ENCODE assay signal across 23 cellular contexts in genomic region chr18:25326231-25327042, GRCh38. TPM values are rescaled to one million over a fixed set of nuclear protein-coding genes. Genes with fewer than 3 reads are reported as not detected.
A peak's percentile ranks its signal among the peaks of the same experiment; 100 is the strongest.
DNase-seq lines count a peak whose midpoint lies in the region; ATAC-seq and TF ChIP-seq lines count a peak whose summit lies in the region.
"Had no signal": no experiment of that assay in that cellular context is flagged by ENCODE, and none has a peak within 500 bp of the region (broad histone marks: within the 10 kb centered on the region; RNA-seq: fewer than 3 reads in every experiment).

No MANE protein-coding gene starts in this region.

- H3K27ac ChIP-seq in dorsolateral prefrontal cortex, result no peak overlapping the region
- H3K27ac ChIP-seq: foreskin keratinocyte, thyroid gland had no signal

- ATAC-seq in GM18520 (IDR thresholded peaks at IDR 0.05; ENCODE audit: unreplicated experiment), result no peak
- ATAC-seq: activated CD8-positive, alpha-beta T cell treated with anti-CD3 and anti-CD28 coated beads for 36 hours; activated naive CD4-positive, alpha-beta T cell treated with anti-CD3 and anti-CD28 coated beads, Interleukin-2, amount 50 U/mL, for 72 hours; foreskin keratinocyte; HepG2; stimulated activated memory B cell treated with anti-CD40 and anti-IgM and Interleukin-4, amounts not matched to agents 10 μg/mL and 1 μg/mL and 100 μg/mL, for 72 hours had no signal

- peak overlapping the region; percentile 6 for H3K27ac Mint-ChIP-seq in osteocyte (ENCODE audit: unreplicated experiment)
- H3K27ac Mint-ChIP-seq: activated CD8-positive, alpha-beta T cell treated with anti-CD3 and anti-CD28 coated beads for 36 hours; activated naive CD4-positive, alpha-beta T cell treated with anti-CD3 and anti-CD28 coated beads, Interleukin-2, amount 50 U/mL, for 72 hours; stimulated activated memory B cell treated with anti-CD40 and anti-IgM and Interleukin-4, amounts not matched to agents 10 μg/mL and 1 μg/mL and 100 μg/mL, for 72 hours had no signal

- intact Hi-C loops in dorsolateral prefrontal cortex (cut with DNase I), result no loop called here

- peak; percentile 24 for DNase-seq in AG20443 (ENCODE audit: low spot score)
- peak; percentile 83 for DNase-seq in NOMO-1 treated with DMSO at 0.1 percent for 48 hours (lab: John Stamatoyannopoulos, UW; ENCODE audit: unreplicated experiment)
- peak; percentile 47 for DNase-seq in fibroblast of mammary gland (ENCODE audit: low read depth)
- no peak for DNase-seq in osteocyte (ENCODE audit: extremely low spot score, unreplicated experiment)
- no peak for DNase-seq in dorsolateral prefrontal cortex
- DNase-seq in epidermal melanocyte (ENCODE audit: insufficient read length, low spot score), result no peak
- DNase-seq in iPS-NIHi7 (ENCODE audit: extremely low spot score), result no peak
- DNase-seq: activated CD8-positive, alpha-beta T cell treated with anti-CD3 and anti-CD28 coated beads for 36 hours; activated T-cell treated with anti-CD3 and anti-CD28 coated beads, Interleukin-2, amount 50 U/mL, for 48 hours; DND-41; effector CD4-positive, alpha-beta T cell; foreskin keratinocyte; MM.1S; NCI-H2029 treated with DMSO at 0.1 percent for 48 hours; SHP77; stimulated activated CD4-positive, alpha-beta T cell treated with anti-CD3 and anti-CD28 coated beads, Interleukin-15, amount 100 ng/mL, for 24 hours; thyroid gland had no signal

- H3K4me3 Mint-ChIP-seq in osteocyte (ENCODE audit: unreplicated experiment), result no peak overlapping the region
- H3K4me3 Mint-ChIP-seq: activated CD8-positive, alpha-beta T cell treated with anti-CD3 and anti-CD28 coated beads for 36 hours; stimulated activated memory B cell treated with anti-CD40 and anti-IgM and Interleukin-4, amounts not matched to agents 10 μg/mL and 1 μg/mL and 100 μg/mL, for 72 hours had no signal

- no peaks in the 10 kb centered on the region for H3K27me3 Mint-ChIP-seq in osteocyte (ENCODE audit: unreplicated experiment)

- H3K4me3 ChIP-seq in fibroblast of mammary gland (ENCODE audit: control insufficient read depth, low read depth, low read length) (no peak overlapping the region), dorsolateral prefrontal cortex (no peak overlapping the region)
- H3K4me3 ChIP-seq: thyroid gland had no signal

- no peaks in the 10 kb centered on the region for H3K27me3 ChIP-seq in dorsolateral prefrontal cortex
- H3K27me3 ChIP-seq: foreskin keratinocyte, thyroid gland had no signal

- peaks cover 14% of the 10 kb centered on the region for H3K36me3 Mint-ChIP-seq in osteocyte (ENCODE audit: unreplicated experiment)
- H3K36me3 Mint-ChIP-seq: activated naive CD4-positive, alpha-beta T cell treated with anti-CD3 and anti-CD28 coated beads, Interleukin-2, amount 50 U/mL, for 72 hours; stimulated activated memory B cell treated with anti-CD40 and anti-IgM and Interleukin-4, amounts not matched to agents 10 μg/mL and 1 μg/mL and 100 μg/mL, for 72 hours had no signal

- no peaks in the 10 kb centered on the region for H3K9me3 Mint-ChIP-seq in osteocyte (ENCODE audit: unreplicated experiment)
- H3K9me3 Mint-ChIP-seq: activated CD8-positive, alpha-beta T cell treated with anti-CD3 and anti-CD28 coated beads for 36 hours had no signal

- H3K4me1 Mint-ChIP-seq in osteocyte (ENCODE audit: unreplicated experiment), result peaks cover 41% of the 10 kb centered on the region
- H3K4me1 Mint-ChIP-seq: stimulated activated memory B cell treated with anti-CD40 and anti-IgM and Interleukin-4, amounts not matched to agents 10 μg/mL and 1 μg/mL and 100 μg/mL, for 72 hours had no signal

- TF ChIP-seq CTCF in fibroblast of mammary gland (conservative IDR thresholded peaks at IDR 0.05; ENCODE audit: control insufficient read depth, insufficient read depth, low read depth, low read length), result no peak
- no peak for TF ChIP-seq CTCF in osteocyte (IDR thresholded peaks at IDR 0.05)
- TF ChIP-seq CTCF in dorsolateral prefrontal cortex (IDR thresholded peaks at IDR 0.05 in 54 of 56, conservative IDR thresholded peaks at IDR 0.05 in 2 of 56; ENCODE audit: low read depth in 1 of 56, partially characterized antibody in 56 of 56), result no peak

RNA-seq across cellular contexts. Expression of gene ZNF521, which starts 25.5 kb away (rescaled TPM):
- total RNA-seq in osteocyte (52.2 and 57.1 TPM in 2 replicates), dorsolateral prefrontal cortex (10 to 100 TPM; 12.9 to 41.3 (median 22.3) TPM)
- total RNA-seq: activated CD8-positive, alpha-beta T cell treated with anti-CD3 and anti-CD28 coated beads for 36 hours; activated naive CD4-positive, alpha-beta T cell treated with anti-CD3 and anti-CD28 coated beads, Interleukin-2, amount 50 U/mL, for 72 hours; foreskin keratinocyte; NCI-H460; T-helper 1 cell treated with Interleukin-12 subunit alpha and Interleukin-12 subunit beta and Interleukin-4 antibody, amounts not matched to agents 30 ng/mL and 1 ng/mL, for 36 hours had no signal

Comparison
In these comparisons a context has a peak if more than half of its experiments do, and no peak if none do; other contexts are left out.
1. DNase-seq: peak in AG20443 (single experiment), NOMO-1 treated with DMSO at 0.1 percent for 48 hours (single experiment) and fibroblast of mammary gland (single experiment); none in osteocyte (single experiment), dorsolateral prefrontal cortex (0 of 10), epidermal melanocyte (single experiment) and iPS-NIHi7 (single experiment).